8 cellular contexts compared by ENCODE assay signal in the genomic region with DNA sequence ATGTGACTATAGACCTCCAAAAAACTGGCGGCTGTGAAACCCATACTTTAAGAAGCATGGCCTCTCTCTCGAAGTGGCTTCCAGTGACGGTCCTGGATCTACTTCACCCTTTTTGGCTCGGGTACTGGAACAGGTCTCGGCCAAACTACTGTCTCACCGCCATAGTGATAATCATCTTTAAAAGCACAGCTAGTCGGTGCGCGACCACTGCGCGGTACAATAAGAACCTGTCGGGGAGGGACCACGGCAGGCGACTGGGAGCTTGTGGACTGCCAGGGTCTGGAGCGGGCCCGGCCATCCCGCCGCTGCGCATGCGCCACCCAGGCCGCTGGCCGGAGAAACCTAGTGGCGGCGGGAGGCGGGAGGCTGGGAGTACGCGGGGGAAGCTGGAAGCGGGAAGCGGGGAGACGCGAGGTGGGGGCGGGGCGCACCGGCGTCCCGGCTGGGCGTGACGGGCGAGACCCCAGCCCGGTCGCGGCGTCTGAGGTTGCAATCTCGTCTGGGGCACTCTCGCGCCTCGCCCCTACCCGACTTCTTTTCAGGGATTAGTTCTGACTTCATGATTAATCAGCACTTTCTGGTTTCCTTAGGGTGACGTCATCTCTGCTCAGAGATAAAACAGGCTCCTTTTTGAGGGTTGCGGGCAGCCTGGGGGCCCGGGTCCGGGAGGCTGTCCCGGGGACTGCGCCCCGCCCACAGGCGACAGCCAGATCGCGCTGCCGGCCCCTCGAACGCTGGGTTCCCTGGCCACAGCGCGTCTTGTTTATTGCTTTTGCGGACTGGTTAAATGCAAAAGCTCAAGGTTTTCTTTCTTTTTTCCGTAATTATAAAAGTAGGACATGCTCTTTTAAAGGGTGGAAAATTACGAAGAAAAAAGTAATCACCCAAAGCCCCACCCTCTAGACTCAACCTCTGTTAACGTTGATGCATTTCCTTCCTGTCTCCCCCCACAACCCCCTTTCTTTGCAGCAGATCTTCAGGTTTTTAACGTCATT.
DNase-seq lines count a peak whose midpoint lies in the region; ATAC-seq and TF ChIP-seq lines count a peak whose summit lies in the region.

No MANE protein-coding gene starts in this region.

- H3K27me3 ChIP-seq in left lung: no peaks in the 10 kb centered on the region

- intact Hi-C loops in left lung (cut with DNase I): no loop called here

- peak overlapping the region; percentile 39 to 50 for H3K4me3 ChIP-seq in left lung

- no peaks in the 10 kb centered on the region for H3K9me3 ChIP-seq in left lung

- H3K36me3 ChIP-seq in left lung: no peaks in the 10 kb centered on the region

- H3K4me1 ChIP-seq in left lung: peaks cover 4 to 15% of the 10 kb centered on the region in 2 donors

- peak in 1 of 2 donors; percentile 22 for TF ChIP-seq CTCF in left lung (IDR thresholded peaks at IDR 0.05)

- peak overlapping the region; percentile 94 to 96 for H3K27ac ChIP-seq in left lung

- in situ Hi-C loops in GM18951 (cut with MboI; ENCODE audit: low sequenced_read_pairs, unreplicated experiment): no loop called here

- peak; percentile 60 for TF ChIP-seq POLR2A in GM18951 (IDR thresholded peaks at IDR 0.05; ENCODE audit: extremely low read depth, insufficient read depth, insufficient read length)

- peak; percentile 92 for ATAC-seq in HG03175 (IDR thresholded peaks at IDR 0.05; ENCODE audit: unreplicated experiment)
- ATAC-seq in left lung: peak; percentile 96

- DNase-seq in AG08395 (ENCODE audit: low spot score) (peak; percentile 97), NCI-H524 treated with DMSO at 0.1 percent for 48 hours (lab: John Stamatoyannopoulos, UW) (peak; percentile 57), dedifferentiated amniotic fluid mesenchymal stem cell (ENCODE audit: extremely low spot score) (peak; percentile 81), left lung (peak; percentile 91 to 96)
- DNase-seq in activated CD4-positive, alpha-beta T cell treated with anti-CD3 and anti-CD28 coated beads, Interleukin-2, amount 50 U/mL, for 1 hour: peak; percentile 78
- peak; percentile 74 for DNase-seq in stimulated activated CD4-positive, alpha-beta T cell treated with anti-CD3 and anti-CD28 coated beads, Interleukin-2, amount 100 ng/mL, for 4 hours (ENCODE audit: low read depth)

Comparison
In these comparisons a context has a peak if more than half of its experiments do, and no peak if none do; other contexts are left out.
1. Peak in every context shown above with its lines: DNase-seq, ATAC-seq, H3K4me3 ChIP-seq and H3K27ac ChIP-seq.